30 cellular contexts compared by ENCODE assay signal in the genomic region with DNA sequence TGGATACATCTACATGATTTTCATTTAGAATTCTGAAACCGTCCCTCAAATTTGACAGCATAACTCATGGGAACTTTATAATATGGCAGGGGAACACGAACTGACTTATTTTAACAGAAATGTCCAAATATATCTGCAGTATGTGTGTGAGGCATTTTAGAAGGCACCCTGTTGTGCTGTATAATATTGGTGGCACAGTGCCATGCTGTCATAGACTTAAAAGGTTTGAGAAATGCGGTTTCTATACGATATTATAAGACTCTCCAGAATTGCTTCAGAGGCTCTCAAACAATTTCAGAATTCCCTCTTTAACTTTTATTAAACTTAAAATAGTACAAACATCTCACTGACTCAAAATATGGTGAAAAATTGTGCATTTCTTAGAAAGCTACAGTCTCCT.
"Had no signal": no experiment of that assay in that cellular context is flagged by ENCODE, and none has a peak within 500 bp of the region (broad histone marks: within the 10 kb centered on the region; RNA-seq: fewer than 3 reads in every experiment).

No MANE protein-coding gene starts in this region.

- H3K4me3 ChIP-seq: adrenal gland, breast epithelium, cardiac muscle cell, coronary artery, esophagus squamous epithelium, gastroesophageal sphincter, heart right ventricle, hepatocyte had no signal

- DNase-seq: activated CD4-positive, alpha-beta memory T cell treated with anti-CD3 and anti-CD28 coated beads for 36 hours; activated CD4-positive, alpha-beta T cell treated with anti-CD3 and anti-CD28 coated beads for 36 hours; activated CD4-positive, alpha-beta T cell treated with anti-CD3 and anti-CD28 coated beads, Interleukin-2, amount 10 ng/mL, durations not matched to agents 24 days and 14 days; activated CD4-positive, CD25-positive, alpha-beta regulatory T cell; activated CD4-positive, CD25-positive, alpha-beta regulatory T cell treated with anti-CD3 and anti-CD28 coated beads, Interleukin-2, amount 50 U/mL, for 72 hours; activated CD8-positive, alpha-beta memory T cell treated with anti-CD3 and anti-CD28 coated beads, Interleukin-2, amount 10 ng/mL, durations not matched to agents 7 days and 5 days; activated CD8-positive, alpha-beta memory T cell treated with anti-CD3 and anti-CD28 coated beads, Interleukin-2, amount 50 U/mL, for 4 hours; activated CD8-positive, alpha-beta T cell treated with anti-CD3 and anti-CD28 coated beads, Interleukin-2, amount 10 ng/mL, durations not matched to agents 7 days and 5 days; activated effector memory CD4-positive, alpha-beta T cell treated with anti-CD3 and anti-CD28 coated beads, Interleukin-2, amount 50 U/mL, for 16 hours; activated naive CD4-positive, alpha-beta T cell treated with anti-CD3 and anti-CD28 coated beads for 36 hours; activated naive CD8-positive, alpha-beta T cell treated with anti-CD3 and anti-CD28 coated beads for 36 hours; activated naive CD8-positive, alpha-beta T cell treated with anti-CD3 and anti-CD28 coated beads, Interleukin-2, amount 50 U/mL, for 24 hours; activated T-cell treated with anti-CD3 and anti-CD28 coated beads, Interleukin-2, amount 50 U/mL, for 1 hour; activated T-cell treated with anti-CD3 and anti-CD28 coated beads, Interleukin-2, amount 50 U/mL, for 48 hours; adrenal gland; amygdala; aorta; central memory CD4-positive, alpha-beta T cell; cerebellar nuclear complex; effector CD8-positive, alpha-beta T cell; esophagus squamous epithelium; foreskin melanocyte; heart right ventricle; T-helper 2 cell had no signal

- FAIRE-seq: endothelial cell of umbilical vein had no signal
